ENCODE assay signal across 12 cellular contexts in genomic region chr16:12341423-12341822, GRCh38.
A peak's percentile ranks its signal among the peaks of the same experiment; 100 is the strongest.
DNase-seq lines count a peak whose midpoint lies in the region; ATAC-seq and TF ChIP-seq lines count a peak whose summit lies in the region.
"Had no signal": no experiment of that assay in that cellular context is flagged by ENCODE, and none has a peak within 500 bp of the region (broad histone marks: within the 10 kb centered on the region; RNA-seq: fewer than 3 reads in every experiment).

No MANE protein-coding gene starts in this region.

- no peak overlapping the region for H4K91ac ChIP-seq in mesenchymal stem cell (ENCODE audit: low read length)

- no peak overlapping the region for H3K14ac ChIP-seq in mesenchymal stem cell (ENCODE audit: low read length in 2 of 2)

- BruUV-seq in mammary epithelial cell (replicated peaks; lab: Mats Ljungman, UMichigan): no TSS peak

- no peaks in the 10 kb centered on the region for H3K79me2 ChIP-seq in mammary epithelial cell (ENCODE audit: insufficient read depth, low read length)

- 45% methylated on average over 4 of the region's 4 CpGs for WGBS in mammary epithelial cell (ENCODE audit: low coverage, missing lambda C conversion rate)
- WGBS in mesenchymal stem cell: 39% methylated on average over 4 of the region's 4 CpGs

- no peaks in the 10 kb centered on the region for H3K27me3 Mint-ChIP-seq in naive thymus-derived CD8-positive, alpha-beta T cell
- H3K27me3 Mint-ChIP-seq: natural killer cell treated with Interleukin-12 subunit alpha and Interleukin-12 subunit beta and Interleukin-15 and Interleukin-18, amount 100 ng/mL, for 72 hours had no signal

- no peak overlapping the region for H2BK5ac ChIP-seq in mesenchymal stem cell (ENCODE audit: low read depth, low read length, poor library complexity, severe bottlenecking)

- dilution Hi-C loops in mammary epithelial cell (cut with HindIII; ENCODE audit: low sequenced_read_pairs): no loop called here

- H3K9ac ChIP-seq in mammary epithelial cell (ENCODE audit: insufficient read depth, low read length) (no peak overlapping the region), mesenchymal stem cell (ENCODE audit: low read length) (no peak overlapping the region)

- H3K9me3 ChIP-seq in mammary epithelial cell (replicated peaks; ENCODE audit: insufficient read depth, low read length) (peaks cover 3% of the 10 kb centered on the region), mesenchymal stem cell (ENCODE audit: control insufficient read depth, low read length) (no peaks in the 10 kb centered on the region)

- no peak overlapping the region for H2BK12ac ChIP-seq in mesenchymal stem cell (ENCODE audit: low read length in 2 of 2)

- intact Hi-C loops in mammary epithelial cell (cut with micrococcal nuclease): loop anchor here (1.0 to 5.0 kb wide), 3 partner anchors 246 to 1111 kb away; no protein-coding TSS in a partner anchor

- in situ Hi-C loops in mammary epithelial cell (cut with MboI; ENCODE audit: low sequenced_read_pairs in 2 of 2): no loop called here

- H3K23ac ChIP-seq in mesenchymal stem cell (ENCODE audit: low read length in 2 of 2): no peak overlapping the region

- no peak overlapping the region for H2BK15ac ChIP-seq in mesenchymal stem cell (ENCODE audit: low read depth, poor library complexity, severe bottlenecking)

- no peak for ATAC-seq in naive thymus-derived CD8-positive, alpha-beta T cell
- ATAC-seq in GM21447 (IDR thresholded peaks at IDR 0.05; ENCODE audit: unreplicated experiment) (no peak), HG02938 (IDR thresholded peaks at IDR 0.05; ENCODE audit: unreplicated experiment) (no peak)

- H3K4ac ChIP-seq in mesenchymal stem cell (ENCODE audit: low read depth in 1 of 2, low read length in 2 of 2): no peak overlapping the region

- H3K4me2 ChIP-seq in mammary epithelial cell (ENCODE audit: insufficient read depth, low read depth, low read length) (no peak overlapping the region), mesenchymal stem cell (ENCODE audit: low read length, poor library complexity, severe bottlenecking) (no peak overlapping the region)

- no peak overlapping the region for H3K18ac ChIP-seq in mesenchymal stem cell (ENCODE audit: low read depth in 1 of 2, low read length in 2 of 2)

- no peak overlapping the region for H2AFZ ChIP-seq in mammary epithelial cell (ENCODE audit: low read depth, low read length)
- H2AFZ ChIP-seq in mesenchymal stem cell (ENCODE audit: low read depth, low read length): no peak overlapping the region

- H3K27ac Mint-ChIP-seq in naive thymus-derived CD8-positive, alpha-beta T cell: peak overlapping the region in 1 of 10 donors; percentile 15
- H3K27ac Mint-ChIP-seq: natural killer cell treated with Interleukin-12 subunit alpha and Interleukin-12 subunit beta and Interleukin-15 and Interleukin-18, amount 100 ng/mL, for 72 hours; T-helper 1 cell treated with Interleukin-12 subunit alpha and Interleukin-12 subunit beta and Interleukin-4 antibody, amounts not matched to agents 30 μg/mL and 1 μg/mL, for 36 hours had no signal

- H3K9me3 Mint-ChIP-seq in naive thymus-derived CD8-positive, alpha-beta T cell: no peaks in the 10 kb centered on the region
- H3K9me3 Mint-ChIP-seq: natural killer cell treated with Interleukin-12 subunit alpha and Interleukin-12 subunit beta and Interleukin-15 and Interleukin-18, amount 100 ng/mL, for 72 hours; T-helper 1 cell treated with Interleukin-12 subunit alpha and Interleukin-12 subunit beta and Interleukin-4 antibody, amounts not matched to agents 30 μg/mL and 1 μg/mL, for 36 hours had no signal

- peaks cover 4 to 10% (median 8%) of the 10 kb centered on the region in 4 donors for H3K4me1 Mint-ChIP-seq in naive thymus-derived CD8-positive, alpha-beta T cell

- no peak overlapping the region for H3K4me3 ChIP-seq in mammary epithelial cell (replicated peaks in 1 of 3; ENCODE audit: insufficient read depth in 1 of 3, low read depth in 2 of 3, low read length in 3 of 3)
- H3K4me3 ChIP-seq in mesenchymal stem cell (ENCODE audit: insufficient read depth in 1 of 2, low read depth in 1 of 2, low read length in 2 of 2): no peak overlapping the region

- CTCF ChIA-PET in mammary epithelial cell (lab: Charles Lee; ENCODE audit: low non-redundant PET): no interaction called here

- H4K20me1 ChIP-seq in mammary epithelial cell (ENCODE audit: insufficient read depth, low read length): no peaks in the 10 kb centered on the region

- DNase-seq in DMS53 (lab: John Stamatoyannopoulos, UW): peak; percentile 53
- peak; percentile 61 for DNase-seq in HT-29 (ENCODE audit: low spot score)
- peak; percentile 77 for DNase-seq in mammary epithelial cell
- peak; percentile 73 for DNase-seq in mesenchymal stem cell
- no peak for DNase-seq in naive thymus-derived CD8-positive, alpha-beta T cell
- DNase-seq: caudate nucleus; NCI-H226; stimulated activated CD4-positive, alpha-beta T cell treated with anti-CD3 and anti-CD28 coated beads, Interleukin-1b, Interleukin-23, amount 100 ng/mL, for 48 hours had no signal

- no peaks in the 10 kb centered on the region for H3K27me3 ChIP-seq in mammary epithelial cell (ENCODE audit: insufficient read depth, low read length)
- H3K27me3 ChIP-seq in mesenchymal stem cell (ENCODE audit: control insufficient read depth in 1 of 2, insufficient read depth in 1 of 2, low read length in 2 of 2): no peaks in the 10 kb centered on the region

- peak overlapping the region; percentile 30 for H2AK5ac ChIP-seq in mesenchymal stem cell (ENCODE audit: low read length, severe bottlenecking)

- peaks cover 2% of the 10 kb centered on the region for H3K79me1 ChIP-seq in mesenchymal stem cell (replicated peaks; ENCODE audit: low read length, poor library complexity, severe bottlenecking)

- H3K4me1 ChIP-seq in mammary epithelial cell (ENCODE audit: insufficient read depth, low read length) (peaks cover 8% of the 10 kb centered on the region), mesenchymal stem cell (ENCODE audit: control insufficient read depth, insufficient read depth, low read depth, low read length) (peaks cover 11% of the 10 kb centered on the region)

- H3K36me3 Mint-ChIP-seq in naive thymus-derived CD8-positive, alpha-beta T cell: peaks cover 0 to 10% (median 6%) of the 10 kb centered on the region in 3 donors
- H3K36me3 Mint-ChIP-seq: natural killer cell treated with Interleukin-12 subunit alpha and Interleukin-12 subunit beta and Interleukin-15 and Interleukin-18, amount 100 ng/mL, for 72 hours had no signal

- H3K36me3 ChIP-seq in mammary epithelial cell (ENCODE audit: insufficient read depth, low read length) (no peaks in the 10 kb centered on the region), mesenchymal stem cell (ENCODE audit: control insufficient read depth in 1 of 2, insufficient read depth in 2 of 2, low read depth in 1 of 2, low read length in 2 of 2) (peaks cover 0 to 4% of the 10 kb centered on the region in 2 experiments)

- peak in 1 of 2 donors; percentile 27 for TF ChIP-seq CTCF in mammary epithelial cell (conservative IDR thresholded peaks at IDR 0.05 in 1 of 2, IDR thresholded peaks at IDR 0.05 in 1 of 2; ENCODE audit: extremely low read depth in 1 of 2, insufficient read depth in 1 of 2, low read depth in 1 of 2, low read length in 2 of 2)

- H3K27ac ChIP-seq in mammary epithelial cell (ENCODE audit: insufficient read depth, low read depth, low read length): no peak overlapping the region
- H3K27ac ChIP-seq in mesenchymal stem cell (ENCODE audit: low read length, poor library complexity, severe bottlenecking): no peak overlapping the region

- H4K8ac ChIP-seq in mesenchymal stem cell (ENCODE audit: low read length): no peak overlapping the region

- POLR2A ChIA-PET in naive thymus-derived CD8-positive, alpha-beta T cell (lab: Charles Lee): interaction anchor here (1.1 kb wide), 1 partner anchor 12 kb away, joined by 3 read pairs; no protein-coding TSS in a partner anchor

- no peak overlapping the region for H2BK120ac ChIP-seq in mesenchymal stem cell (ENCODE audit: low read depth, low read length)

- no peak overlapping the region for H3K4me3 Mint-ChIP-seq in naive thymus-derived CD8-positive, alpha-beta T cell
- H3K4me3 Mint-ChIP-seq: natural killer cell treated with Interleukin-12 subunit alpha and Interleukin-12 subunit beta and Interleukin-15 and Interleukin-18, amount 100 ng/mL, for 72 hours; T-helper 1 cell treated with Interleukin-12 subunit alpha and Interleukin-12 subunit beta and Interleukin-4 antibody, amounts not matched to agents 30 μg/mL and 1 μg/mL, for 36 hours had no signal

Comparison
In these comparisons a context has a peak if more than half of its experiments do, and no peak if none do; other contexts are left out.
1. DNase-seq: peak in DMS53 (single experiment), HT-29 (single experiment), mammary epithelial cell (single experiment) and mesenchymal stem cell (single experiment); none in naive thymus-derived CD8-positive, alpha-beta T cell (0 of 10).